ENCODE assay signal across 13 cellular contexts in genomic region chr6:165615629-165616028, GRCh38. TPM values are rescaled to one million over a fixed set of nuclear protein-coding genes. Genes with fewer than 3 reads are reported as not detected.
DNase-seq lines count a peak whose midpoint lies in the region; ATAC-seq and TF ChIP-seq lines count a peak whose summit lies in the region.
"Had no signal": no experiment of that assay in that cellular context is flagged by ENCODE, and none has a peak within 500 bp of the region (broad histone marks: within the 10 kb centered on the region; RNA-seq: fewer than 3 reads in every experiment).

No MANE protein-coding gene starts in this region.

- intact Hi-C loops in esophagus muscularis mucosa (cut with DNase I): no loop called here

- TF ChIP-seq CTCF in esophagus muscularis mucosa (IDR thresholded peaks at IDR 0.05): no peak

- no peaks in the 10 kb centered on the region for H3K27me3 ChIP-seq in esophagus muscularis mucosa
- H3K27me3 ChIP-seq: testis had no signal

- no peaks in the 10 kb centered on the region for H3K4me1 ChIP-seq in esophagus muscularis mucosa
- H3K4me1 ChIP-seq: testis had no signal

- ATAC-seq in GM18511 (IDR thresholded peaks at IDR 0.05; ENCODE audit: unreplicated experiment): peak; percentile 94
- peak; percentile 66 for ATAC-seq in HG03135 (IDR thresholded peaks at IDR 0.05; ENCODE audit: unreplicated experiment)

- H3K27ac ChIP-seq in esophagus muscularis mucosa (replicated peaks in 1 of 4): peak overlapping the region in 3 of 4 donors; percentile 4 to 50 (median 9)
- H3K27ac ChIP-seq: testis had no signal

- peak; percentile 4 for DNase-seq in esophagus muscularis mucosa (ENCODE audit: extremely low spot score)
- peak; percentile 19 for DNase-seq in pons (ENCODE audit: low spot score)
- no peak for DNase-seq in HuH-7 (ENCODE audit: low spot score)
- no peak for DNase-seq in NCI-H1417 (lab: John Stamatoyannopoulos, UW)
- no peak for DNase-seq in NCI-H1694 treated with DMSO at 0.1 percent for 48 hours (lab: John Stamatoyannopoulos, UW)
- no peak for DNase-seq in stimulated activated naive CD4-positive, alpha-beta T cell treated with Interleukin-2 at 50 U/mL for 16 hours (lab: John Stamatoyannopoulos, UW)
- DNase-seq: activated T-cell treated with anti-CD3 and anti-CD28 coated beads, Interleukin-2, amount 50 U/mL, for 24 hours; DMS53; NCI-H226; small intestine; testis had no signal

- H3K9me3 ChIP-seq in esophagus muscularis mucosa: no peaks in the 10 kb centered on the region
- H3K9me3 ChIP-seq: testis had no signal

- peak overlapping the region; percentile 22 to 41 (median 30) for H3K4me3 ChIP-seq in esophagus muscularis mucosa
- H3K4me3 ChIP-seq: testis had no signal

- WGBS in esophagus muscularis mucosa: 62% methylated on average over 5 of the region's 5 CpGs

- no peaks in the 10 kb centered on the region for H3K36me3 ChIP-seq in esophagus muscularis mucosa

- TF ChIP-seq EP300 in esophagus muscularis mucosa (IDR thresholded peaks at IDR 0.05): no peak

- TF ChIP-seq POLR2A in esophagus muscularis mucosa (IDR thresholded peaks at IDR 0.05; ENCODE audit: low read depth): no peak

RNA-seq across cellular contexts. Expression of gene PDE10A, which starts 47.4 kb away (rescaled TPM):
- 1 to 10 TPM; 2.9 to 8.8 (median 3.9) TPM for total RNA-seq in esophagus muscularis mucosa

Comparison
In these comparisons a context has a peak if more than half of its experiments do, and no peak if none do; other contexts are left out.
1. DNase-seq: peak in esophagus muscularis mucosa (single experiment) and pons (single experiment); none in HuH-7 (single experiment), NCI-H1417 (0 of 3), NCI-H1694 treated with DMSO at 0.1 percent for 48 hours (single experiment) and stimulated activated naive CD4-positive, alpha-beta T cell treated with Interleukin-2 at 50 U/mL for 16 hours (single experiment).